19 cellular contexts compared by ENCODE assay signal in the genomic region with DNA sequence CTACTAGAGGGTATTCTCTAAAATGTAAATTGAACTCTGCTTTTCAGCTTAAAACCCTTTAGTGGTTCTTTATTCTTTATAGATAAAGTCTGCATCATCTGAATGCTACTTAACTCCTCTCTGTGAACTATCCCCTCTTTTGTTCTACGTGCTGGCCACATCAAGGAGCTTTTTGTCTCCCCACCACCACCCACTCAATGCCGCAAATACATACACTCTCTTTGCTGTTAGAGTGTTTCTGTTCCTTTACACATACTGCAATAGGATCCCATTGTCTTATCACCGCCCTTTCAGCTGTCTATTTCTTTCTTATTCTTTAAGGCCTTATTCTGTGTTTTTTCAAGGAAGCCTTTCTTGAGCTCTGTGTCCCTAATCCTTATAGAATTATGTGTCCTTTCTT.
A peak's percentile ranks its signal among the peaks of the same experiment; 100 is the strongest.
DNase-seq lines count a peak whose midpoint lies in the region; ATAC-seq, FAIRE-seq and TF ChIP-seq lines count a peak whose summit lies in the region.
"Had no signal": no experiment of that assay in that cellular context is flagged by ENCODE, and none has a peak within 500 bp of the region (broad histone marks: within the 10 kb centered on the region; RNA-seq: fewer than 3 reads in every experiment).

No MANE protein-coding gene starts in this region.

- TF ChIP-seq EP300 in HepG2 (IDR thresholded peaks at IDR 0.05; ENCODE audit: low read depth in 2 of 2, low read length in 2 of 2) = no peak
- no peak for TF ChIP-seq EP300 in HepG2 (CRISPR knock-in tag; IDR thresholded peaks at IDR 0.05; ENCODE audit: borderline replicate concordance)

- H3K36me3 ChIP-seq in HepG2 (replicated peaks in 1 of 2; ENCODE audit: control insufficient read depth in 1 of 2, insufficient read depth in 2 of 2, low read length in 2 of 2) (peaks cover 34 to 88% of the 10 kb centered on the region in 2 experiments), right lobe of liver (no peaks in the 10 kb centered on the region), ectodermal cell (ENCODE audit: control insufficient read depth, insufficient read depth, low read length) (no peaks in the 10 kb centered on the region), small intestine (ENCODE audit: control insufficient read depth in 2 of 2, insufficient read depth in 2 of 2, low read length in 2 of 2) (peaks cover 0 to 2% of the 10 kb centered on the region in 2 donors)
- H3K36me3 ChIP-seq: lower lobe of right lung, transverse colon had no signal

- H3K27ac ChIP-seq in HepG2 (ENCODE audit: extremely low read length, insufficient read depth, low read length) = peak overlapping the region; percentile 2
- no peak overlapping the region for H3K27ac ChIP-seq in right lobe of liver
- peak overlapping the region; percentile 44 for H3K27ac ChIP-seq in ectodermal cell (ENCODE audit: insufficient read depth, low read depth, low read length, poor library complexity, severe bottlenecking)
- no peak overlapping the region for H3K27ac ChIP-seq in small intestine (ENCODE audit: low read depth in 1 of 2, low read length in 1 of 2)
- H3K27ac ChIP-seq: lower lobe of right lung, psoas muscle, transverse colon had no signal

- peaks cover 23% of the 10 kb centered on the region for H3K36me3 Mint-ChIP-seq in stimulated activated effector memory CD8-positive, alpha-beta T cell treated with anti-CD3 and anti-CD28 coated beads, Interleukin-12 subunit alpha, Interleukin-12 subunit beta, amount 100 ng/mL, for 72 hours

- H3K4me1 ChIP-seq in HepG2 (ENCODE audit: insufficient read depth, low read length) = peaks cover 27% of the 10 kb centered on the region
- peaks cover 0 to 11% (median 0%) of the 10 kb centered on the region in 4 donors for H3K4me1 ChIP-seq in right lobe of liver
- peaks cover 13% of the 10 kb centered on the region for H3K4me1 ChIP-seq in ectodermal cell (ENCODE audit: control insufficient read depth, insufficient read depth, low read length)
- peaks cover 6 to 12% of the 10 kb centered on the region in 2 donors for H3K4me1 ChIP-seq in small intestine (ENCODE audit: control insufficient read depth in 2 of 2, insufficient read depth in 1 of 2, low read depth in 1 of 2, low read length in 1 of 2)

- no peak for FAIRE-seq in HepG2 (lab: Jason Lieb, UNC)
- no peak for FAIRE-seq in small intestine (lab: Jason Lieb, UNC)
- FAIRE-seq: GM19239 had no signal

- H3K4me1 Mint-ChIP-seq in stimulated activated effector memory CD8-positive, alpha-beta T cell treated with anti-CD3 and anti-CD28 coated beads, Interleukin-12 subunit alpha, Interleukin-12 subunit beta, amount 100 ng/mL, for 72 hours = peaks cover 50% of the 10 kb centered on the region

- intact Hi-C loops in HepG2 (cut with micrococcal nuclease; ENCODE audit: unreplicated experiment) (no loop called here), right lobe of liver (cut with DNase I) (no loop called here)

- H3K9me3 Mint-ChIP-seq in stimulated activated effector memory CD8-positive, alpha-beta T cell treated with anti-CD3 and anti-CD28 coated beads, Interleukin-12 subunit alpha, Interleukin-12 subunit beta, amount 100 ng/mL, for 72 hours = no peaks in the 10 kb centered on the region
- H3K9me3 Mint-ChIP-seq: activated B cell treated with CpG ODN at 0.5 μM for 24 hours had no signal

- TF ChIP-seq CTCF in HepG2 (CRISPR knock-in tag; IDR thresholded peaks at IDR 0.05) (no peak), right lobe of liver (IDR thresholded peaks at IDR 0.05) (no peak)

- 95% methylated on average over 3 of the region's 3 CpGs for WGBS in HepG2 (ENCODE audit: low lambda C conversion rate)
- 92% methylated on average over 3 of the region's 3 CpGs for WGBS in right lobe of liver (ENCODE audit: insufficient coverage, low coverage, low lambda C conversion rate, missing lambda C conversion rate)
- WGBS in ectodermal cell, 2 experiments = 45 to 53% methylated on average over 3 of the region's 3 CpGs
- WGBS in small intestine, 3 donors = 83 to 91% (median 89%) methylated on average over 3 of the region's 3 CpGs

- DNase-seq in HepG2 (ENCODE audit: low spot score) (no peak), right lobe of liver (no peak), DMS114 treated with DMSO at 0.1 percent for 48 hours (lab: John Stamatoyannopoulos, UW; ENCODE audit: unreplicated experiment) (no peak), small intestine (no peak), kidney glomerular epithelial cell (lab: John Stamatoyannopoulos, UW) (no peak)
- DNase-seq in stimulated activated effector memory CD8-positive, alpha-beta T cell treated with anti-CD3 and anti-CD28 coated beads, Interleukin-12 subunit alpha, Interleukin-12 subunit beta, amount 100 ng/mL, for 72 hours (ENCODE audit: low spot score in 2 of 2) = no peak
- DNase-seq: activated B cell treated with CpG ODN at 0.5 μM for 24 hours, cortex of kidney, DMS153, lower lobe of right lung, naive B cell, NCI-H1436, NCI-H345, psoas muscle, T-helper 1 cell, transverse colon had no signal

- H3K79me2 ChIP-seq in HepG2 (ENCODE audit: insufficient read depth, low read length) = peaks cover 99% of the 10 kb centered on the region

- POLR2A ChIA-PET in HepG2 (lab: Yijun Ruan, JAX) = no interaction called here

- in situ Hi-C loops in HepG2 (cut with HindIII; ENCODE audit: extremely low pct_ligation_motif_present, low pct_unique_long_range_greater_than_20kb) = no loop called here

- H3K4me3 ChIP-seq in HepG2 (replicated peaks in 1 of 3; ENCODE audit: insufficient read depth in 1 of 3, low read depth in 2 of 3, low read length in 3 of 3) = no peak overlapping the region
- H3K4me3 ChIP-seq in right lobe of liver = no peak overlapping the region
- no peak overlapping the region for H3K4me3 ChIP-seq in ectodermal cell (ENCODE audit: insufficient read depth, low read depth, low read length)
- H3K4me3 ChIP-seq in small intestine (ENCODE audit: low read depth in 1 of 2, low read length in 2 of 2) = no peak overlapping the region
- H3K4me3 ChIP-seq: lower lobe of right lung, psoas muscle, transverse colon had no signal

- H4K20me1 ChIP-seq in HepG2 (ENCODE audit: insufficient read depth, low read length) = peaks cover 98% of the 10 kb centered on the region

- H3K9me3 ChIP-seq in HepG2 (ENCODE audit: low read length) (no peaks in the 10 kb centered on the region), right lobe of liver (no peaks in the 10 kb centered on the region), ectodermal cell (ENCODE audit: control insufficient read depth, low read length) (no peaks in the 10 kb centered on the region), small intestine (ENCODE audit: control insufficient read depth, low read depth) (no peaks in the 10 kb centered on the region)
- H3K9me3 ChIP-seq: lower lobe of right lung, psoas muscle, transverse colon had no signal

- CTCF ChIA-PET in HepG2 (lab: Yijun Ruan, JAX; ENCODE audit: low intra/inter-chr PET ratio, low total read pairs) = no interaction called here

- no peak for TF ChIP-seq POLR2A in HepG2 (IDR thresholded peaks at IDR 0.05; ENCODE audit: insufficient read depth in 1 of 2, low read depth in 2 of 2, low read length in 2 of 2)
- TF ChIP-seq POLR2A in right lobe of liver (IDR thresholded peaks at IDR 0.05) = no peak

- BruUV-seq in HepG2 (replicated peaks; lab: Mats Ljungman, UMichigan) = no TSS peak

- H3K27ac Mint-ChIP-seq in stimulated activated effector memory CD8-positive, alpha-beta T cell treated with anti-CD3 and anti-CD28 coated beads, Interleukin-12 subunit alpha, Interleukin-12 subunit beta, amount 100 ng/mL, for 72 hours = no peak overlapping the region
- H3K27ac Mint-ChIP-seq: activated B cell treated with CpG ODN at 0.5 μM for 24 hours had no signal

- H3K4me2 ChIP-seq in HepG2 (ENCODE audit: low read depth, low read length) = no peak overlapping the region

- no peaks in the 10 kb centered on the region for H3K27me3 ChIP-seq in HepG2 (ENCODE audit: control insufficient read depth in 1 of 2, insufficient read depth in 2 of 2, low read length in 2 of 2)
- H3K27me3 ChIP-seq in right lobe of liver = no peaks in the 10 kb centered on the region
- no peaks in the 10 kb centered on the region for H3K27me3 ChIP-seq in ectodermal cell (ENCODE audit: control insufficient read depth, insufficient read depth, low read length, poor library complexity, severe bottlenecking)
- no peaks in the 10 kb centered on the region for H3K27me3 ChIP-seq in small intestine (ENCODE audit: control insufficient read depth in 2 of 2, insufficient read depth in 2 of 2, low read length in 2 of 2)
- H3K27me3 ChIP-seq: transverse colon had no signal

- H2AFZ ChIP-seq in HepG2 (ENCODE audit: low read length) = no peak overlapping the region

- H3K4me3 Mint-ChIP-seq in stimulated activated effector memory CD8-positive, alpha-beta T cell treated with anti-CD3 and anti-CD28 coated beads, Interleukin-12 subunit alpha, Interleukin-12 subunit beta, amount 100 ng/mL, for 72 hours = no peak overlapping the region
- H3K4me3 Mint-ChIP-seq: activated B cell treated with CpG ODN at 0.5 μM for 24 hours, naive B cell had no signal

- TF ChIP-seq RAD21 in HepG2 (CRISPR knock-in tag; IDR thresholded peaks at IDR 0.05) = no peak

- no peak overlapping the region for H3K9ac ChIP-seq in HepG2 (ENCODE audit: insufficient read depth, low read depth, low read length)

- ATAC-seq in HepG2 (peak; percentile 11; the same call in 2 of the 3 replicates), right lobe of liver (no peak), HG02885 (IDR thresholded peaks at IDR 0.05; ENCODE audit: poor library complexity, unreplicated experiment) (peak; percentile 47)
- ATAC-seq in stimulated activated effector memory CD8-positive, alpha-beta T cell treated with anti-CD3 and anti-CD28 coated beads, Interleukin-12 subunit alpha, Interleukin-12 subunit beta, amount 100 ng/mL, for 72 hours = peak; percentile 61
- ATAC-seq: lower lobe of right lung, psoas muscle had no signal

TF ChIP-seq in HepG2, 621 proteins besides CTCF, POLR2A, EP300 and RAD21:
- TF ChIP-seq ZNF230 (CRISPR knock-in tag; IDR thresholded peaks at IDR 0.05) = no peak
- TF ChIP-seq, protein P1, sequence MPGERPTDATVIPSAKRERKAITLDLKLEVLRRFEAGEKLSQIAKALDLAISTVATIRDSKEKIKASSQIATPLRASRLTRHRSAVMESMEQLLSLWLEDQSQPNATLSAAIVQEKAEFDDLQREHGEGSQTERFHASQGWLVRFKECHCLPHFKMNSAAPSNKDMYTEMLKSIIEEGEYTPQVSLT (CRISPR knock-in tag; IDR thresholded peaks at IDR 0.05; ENCODE audit: borderline replicate concordance, low read depth) = no peak
- peak; percentile 55; the same call in 1 of the 2 replicates for TF ChIP-seq POLR2AphosphoS2 (IDR thresholded peaks at IDR 0.05; ENCODE audit: low read depth, low read length)
- TF ChIP-seq NCOA5 (CRISPR knock-in tag; IDR thresholded peaks at IDR 0.05) = no peak
- no peak for TF ChIP-seq SAFB2 (CRISPR knock-in tag; IDR thresholded peaks at IDR 0.05; ENCODE audit: borderline replicate concordance, low read depth)
- TF ChIP-seq U2AF2 (IDR thresholded peaks at IDR 0.05; ENCODE audit: low read depth, low read length) = no peak
- peak; percentile 85 for TF ChIP-seq RBM22 (optimal IDR thresholded peaks at IDR 0.05; ENCODE audit: low read length)
- TF ChIP-seq CHD4 (IDR thresholded peaks at IDR 0.05; ENCODE audit: borderline replicate concordance, low read length) = no peak

Comparison
In these comparisons a context has a peak if more than half of its experiments do, and no peak if none do; other contexts are left out.
1. ATAC-seq: peak in HepG2 (single experiment), HG02885 (single experiment) and stimulated activated effector memory CD8-positive, alpha-beta T cell treated with anti-CD3 and anti-CD28 coated beads, Interleukin-12 subunit alpha, Interleukin-12 subunit beta, amount 100 ng/mL, for 72 hours (single experiment); none in right lobe of liver (0 of 4).
2. H3K27ac ChIP-seq: peak in HepG2 (single experiment) and ectodermal cell (single experiment); none in right lobe of liver (0 of 3) and small intestine (0 of 2).